In the genomic region with DNA sequence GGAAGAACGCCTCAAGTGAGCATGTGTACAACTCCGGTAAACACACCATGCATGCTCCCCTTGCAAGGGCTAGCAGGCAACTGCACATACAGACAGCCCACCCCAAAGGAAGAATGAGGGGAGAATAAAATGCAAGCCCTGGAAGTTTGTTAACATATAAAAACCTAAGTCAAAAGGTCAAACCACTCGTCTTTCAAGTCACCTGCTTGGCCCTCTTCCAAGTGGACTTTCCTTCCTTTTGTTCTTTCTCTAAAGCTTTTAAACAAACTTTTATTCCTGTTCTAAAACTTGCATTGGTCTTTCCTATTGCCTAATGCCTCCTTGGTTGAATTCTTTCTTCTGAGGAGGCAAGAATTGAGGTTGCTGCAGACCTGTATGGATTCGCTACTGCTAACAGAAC, we compare ENCODE assay signal across 10 cellular contexts.
"Had no signal": no experiment of that assay in that cellular context is flagged by ENCODE, and none has a peak within 500 bp of the region (broad histone marks: within the 10 kb centered on the region; RNA-seq: fewer than 3 reads in every experiment).

No MANE protein-coding gene starts in this region.

- H3K4me2 ChIP-seq: KMS-11 had no signal

- H3K4me3 ChIP-seq: GM23248, HAP-1 had no signal

- DNase-seq: GM23248, GOT3, H7, HFFc6, IMR-90, KBM-7 had no signal

- H2AFZ ChIP-seq: GM23248 had no signal

- H3K9ac ChIP-seq: GM23248, KMS-11 had no signal

- ATAC-seq: HCT116 had no signal

- H3K27ac Mint-ChIP-seq: HFFc6 had no signal

- H3K36me3 ChIP-seq: HAP-1 had no signal

- H3K27ac ChIP-seq: GM23248, HL-60, KMS-11 had no signal

- H3K4me3 Mint-ChIP-seq: HFFc6 had no signal
